ENCODE assay signal across 28 cellular contexts in the genomic region with DNA sequence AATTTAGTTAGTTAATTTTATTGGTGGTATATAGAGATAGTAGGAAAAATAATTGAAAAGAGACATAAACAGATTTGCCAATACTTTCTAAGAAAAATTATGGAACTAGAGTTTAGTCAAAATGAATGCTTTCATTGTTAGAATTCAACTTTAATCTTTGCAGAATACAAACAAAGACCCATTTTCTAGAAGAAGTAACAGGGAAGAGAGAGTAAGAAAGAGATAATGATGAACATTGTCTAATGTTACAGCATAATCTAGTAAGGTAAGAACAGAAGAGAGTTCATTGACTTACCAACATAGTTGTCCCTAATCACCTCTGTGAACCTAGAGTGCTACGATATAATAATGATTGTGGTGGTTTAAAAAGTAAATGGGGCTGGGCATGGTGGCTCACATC. TPM values are rescaled to one million over a fixed set of nuclear protein-coding genes. Genes with fewer than 3 reads are reported as not detected.
DNase-seq lines count a peak whose midpoint lies in the region; ATAC-seq, FAIRE-seq and TF ChIP-seq lines count a peak whose summit lies in the region.
"Had no signal": no experiment of that assay in that cellular context is flagged by ENCODE, and none has a peak within 500 bp of the region (broad histone marks: within the 10 kb centered on the region; RNA-seq: fewer than 3 reads in every experiment).

No MANE protein-coding gene starts in this region.

- no peak overlapping the region for H2AFZ ChIP-seq in HepG2 (ENCODE audit: low read length)
- no peak overlapping the region for H2AFZ ChIP-seq in H9 (ENCODE audit: low read length)
- H2AFZ ChIP-seq in osteoblast (ENCODE audit: low read length), result no peak overlapping the region

- H3K27me3 Mint-ChIP-seq in H9 (ENCODE audit: low read depth), result no peaks in the 10 kb centered on the region
- H3K27me3 Mint-ChIP-seq: CD4-positive, alpha-beta memory T cell; CD4-positive, CD25-positive, alpha-beta regulatory T cell had no signal

- POLR2A ChIA-PET in HepG2 (lab: Yijun Ruan, JAX), result no interaction called here

- TF ChIP-seq RAD21 in HepG2 (CRISPR knock-in tag; IDR thresholded peaks at IDR 0.05), result no peak

- no peak overlapping the region for H4K8ac ChIP-seq in H9 (replicated peaks; ENCODE audit: insufficient read length, low read depth, low read length)

- H3K27me3 ChIP-seq in HepG2 (ENCODE audit: control insufficient read depth in 1 of 2, insufficient read depth in 2 of 2, low read length in 2 of 2) (no peaks in the 10 kb centered on the region), right lobe of liver (no peaks in the 10 kb centered on the region), H9 (ENCODE audit: insufficient read depth, low read length) (no peaks in the 10 kb centered on the region), osteoblast (ENCODE audit: insufficient read depth, low read length) (no peaks in the 10 kb centered on the region), MG63 (no peaks in the 10 kb centered on the region)
- H3K27me3 ChIP-seq: BE2C, BLaER1 had no signal

- in situ Hi-C loops in HepG2 (cut with HindIII; ENCODE audit: extremely low pct_ligation_motif_present, low pct_unique_long_range_greater_than_20kb), result no loop called here
- in situ Hi-C loops in SK-MEL-5 (cut with HindIII; ENCODE audit: low pct_unique_long_range_greater_than_20kb, low sequenced_read_pairs), result no loop called here

- CTCF ChIA-PET in HepG2 (lab: Yijun Ruan, JAX; ENCODE audit: low intra/inter-chr PET ratio, low total read pairs), result no interaction called here

- H3K36me3 Mint-ChIP-seq in H9 (ENCODE audit: insufficient read depth in 1 of 3, low read depth in 3 of 3), result no peaks in the 10 kb centered on the region
- H3K36me3 Mint-ChIP-seq: CD14-positive monocyte; CD4-positive, alpha-beta memory T cell; CD4-positive, CD25-positive, alpha-beta regulatory T cell; CD8-positive, alpha-beta memory T cell had no signal

- H3K4ac ChIP-seq in H9 (ENCODE audit: low read depth, low read length), result no peak overlapping the region

- no peak overlapping the region for H3K4me3 ChIP-seq in HepG2 (replicated peaks in 1 of 3; ENCODE audit: insufficient read depth in 1 of 3, low read depth in 2 of 3, low read length in 3 of 3)
- no peak overlapping the region for H3K4me3 ChIP-seq in right lobe of liver
- no peak overlapping the region for H3K4me3 ChIP-seq in osteoblast (ENCODE audit: insufficient read depth, low read length)
- no peak overlapping the region for H3K4me3 ChIP-seq in MG63
- H3K4me3 ChIP-seq: A549, BLaER1 had no signal

- TF ChIP-seq POLR2A in HepG2 (IDR thresholded peaks at IDR 0.05; ENCODE audit: insufficient read depth in 1 of 2, low read depth in 2 of 2, low read length in 2 of 2) (no peak), right lobe of liver (IDR thresholded peaks at IDR 0.05) (no peak)

- H3K27ac Mint-ChIP-seq in H9, result peak overlapping the region in 2 of 3 experiments; percentile 44 to 59; a peak in 2 of 7 replicates
- H3K27ac Mint-ChIP-seq: CD14-positive monocyte; CD4-positive, alpha-beta memory T cell; CD4-positive, CD25-positive, alpha-beta regulatory T cell; CD8-positive, alpha-beta memory T cell had no signal

- H3K14ac ChIP-seq in H9 (ENCODE audit: insufficient read depth, low read length), result no peak overlapping the region

- intact Hi-C loops in HepG2 (cut with micrococcal nuclease; ENCODE audit: unreplicated experiment), result no loop called here
- intact Hi-C loops in right lobe of liver (cut with DNase I), result no loop called here

- H4K20me1 ChIP-seq in HepG2 (ENCODE audit: insufficient read depth, low read length) (no peaks in the 10 kb centered on the region), H9 (ENCODE audit: control insufficient read depth, insufficient read depth, insufficient read length) (no peaks in the 10 kb centered on the region), osteoblast (ENCODE audit: insufficient read depth, low read length) (no peaks in the 10 kb centered on the region)
- H4K20me1 ChIP-seq: BLaER1 had no signal

- H3K36me3 ChIP-seq in HepG2 (replicated peaks in 1 of 2; ENCODE audit: control insufficient read depth in 1 of 2, insufficient read depth in 2 of 2, low read length in 2 of 2), result no peaks in the 10 kb centered on the region
- H3K36me3 ChIP-seq in right lobe of liver, result no peaks in the 10 kb centered on the region
- no peaks in the 10 kb centered on the region for H3K36me3 ChIP-seq in osteoblast (ENCODE audit: insufficient read depth, low read length)
- no peaks in the 10 kb centered on the region for H3K36me3 ChIP-seq in MG63
- H3K36me3 ChIP-seq: BE2C, BLaER1 had no signal

- H3K23ac ChIP-seq in H9 (ENCODE audit: insufficient read length, low read depth, low read length), result no peak overlapping the region

- TF ChIP-seq EP300 in HepG2 (IDR thresholded peaks at IDR 0.05; ENCODE audit: low read depth in 2 of 2, low read length in 2 of 2), result no peak
- TF ChIP-seq EP300 in HepG2 (CRISPR knock-in tag; IDR thresholded peaks at IDR 0.05; ENCODE audit: borderline replicate concordance), result no peak

- H2AK5ac ChIP-seq in H9 (ENCODE audit: insufficient read length, low read length), result no peak overlapping the region

- no TSS peak for BruUV-seq in HepG2 (replicated peaks; lab: Mats Ljungman, UMichigan)

- no peaks in the 10 kb centered on the region for H3K23me2 ChIP-seq in H9 (ENCODE audit: insufficient read length, low read depth, low read length, poor library complexity, severe bottlenecking)

- no peak overlapping the region for H3T11ph ChIP-seq in H9 (ENCODE audit: low read length)

- no peak overlapping the region for H3K4me3 Mint-ChIP-seq in H9
- H3K4me3 Mint-ChIP-seq: CD14-positive monocyte; CD4-positive, CD25-positive, alpha-beta regulatory T cell; CD8-positive, alpha-beta memory T cell had no signal

- peaks cover 0 to 6% of the 10 kb centered on the region in 2 experiments; a peak in 2 of 5 replicates for H3K9me3 Mint-ChIP-seq in H9
- H3K9me3 Mint-ChIP-seq: CD4-positive, CD25-positive, alpha-beta regulatory T cell; CD8-positive, alpha-beta memory T cell had no signal

- no peak overlapping the region for H3K4me2 ChIP-seq in HepG2 (ENCODE audit: low read depth, low read length)
- H3K4me2 ChIP-seq in H9 (ENCODE audit: insufficient read depth, insufficient read length, low read length), result no peak overlapping the region
- H3K4me2 ChIP-seq in osteoblast (ENCODE audit: insufficient read depth, low read length), result no peak overlapping the region
- H3K4me2 ChIP-seq: A549 had no signal

- no peak for DNase-seq in HepG2 (ENCODE audit: low spot score)
- no peak for DNase-seq in right lobe of liver
- DNase-seq in H9, result no peak
- DNase-seq in SK-MEL-5 (ENCODE audit: low read depth, low spot score), result peak; percentile 65
- peak; percentile 13 for DNase-seq in osteoblast (ENCODE audit: insufficient read length, low spot score, missing footprints)
- DNase-seq in NCI-H526 (lab: John Stamatoyannopoulos, UW), result no peak
- no peak for DNase-seq in MG63
- DNase-seq: ACHN; BE2C; C1 segment of cervical spinal cord; Caco-2; Calu3; CD4-positive, alpha-beta memory T cell; CD4-positive, CD25-positive, alpha-beta regulatory T cell; CD8-positive, alpha-beta memory T cell; DMS79 treated with DMSO at 0.1 percent for 48 hours; GF-D8 had no signal

- no peak overlapping the region for H2BK120ac ChIP-seq in H9 (ENCODE audit: low read depth, low read length, poor library complexity, severe bottlenecking)

- H3K18ac ChIP-seq in H9 (ENCODE audit: insufficient read length, low read depth, low read length), result no peak overlapping the region

- 0 out of 4 replicates have a peak, but pooled peaks cover 0 to 3% of the 10 kb centered on the region in 2 experiments for H3K4me1 Mint-ChIP-seq in H9
- H3K4me1 Mint-ChIP-seq: CD14-positive monocyte; CD4-positive, alpha-beta memory T cell; CD4-positive, CD25-positive, alpha-beta regulatory T cell; CD8-positive, alpha-beta memory T cell had no signal

- no peak overlapping the region for H2BK15ac ChIP-seq in H9 (ENCODE audit: low read depth, low read length)

- TF ChIP-seq CTCF in HepG2 (CRISPR knock-in tag; IDR thresholded peaks at IDR 0.05) (no peak), right lobe of liver (IDR thresholded peaks at IDR 0.05) (no peak), H9 (conservative IDR thresholded peaks at IDR 0.05) (no peak), osteoblast (IDR thresholded peaks at IDR 0.05; ENCODE audit: extremely low read depth, low read depth, low read length) (no peak)

- H3K56ac ChIP-seq in H9 (ENCODE audit: insufficient read length, low read depth, low read length), result no peak overlapping the region

- no peak overlapping the region for H4K5ac ChIP-seq in H9 (ENCODE audit: insufficient read length, low read depth, low read length)

- H4K91ac ChIP-seq in H9 (ENCODE audit: insufficient read length, low read depth, low read length), result no peak overlapping the region

- ATAC-seq in HepG2, result peak; percentile 41; the same call in 1 of the 3 replicates
- ATAC-seq in right lobe of liver, result no peak
- ATAC-seq in GM21390 (IDR thresholded peaks at IDR 0.05; ENCODE audit: unreplicated experiment), result no peak
- ATAC-seq: A549 had no signal

- no peak overlapping the region for H3K27ac ChIP-seq in HepG2 (ENCODE audit: extremely low read length, insufficient read depth, low read length)
- H3K27ac ChIP-seq in right lobe of liver, result no peak overlapping the region
- H3K27ac ChIP-seq in H9 (ENCODE audit: insufficient read length, low read depth, low read length), result no peak overlapping the region
- no peak overlapping the region for H3K27ac ChIP-seq in osteoblast (ENCODE audit: low read depth, low read length)
- H3K27ac ChIP-seq: 22Rv1, A549, BLaER1 had no signal

- H3K79me1 ChIP-seq in H9 (ENCODE audit: insufficient read depth, low read depth, low read length, poor library complexity, severe bottlenecking), result no peaks in the 10 kb centered on the region

- no peak overlapping the region for H2BK20ac ChIP-seq in H9 (ENCODE audit: low read depth, low read length, poor library complexity, severe bottlenecking)

- H3K9me3 ChIP-seq in HepG2 (ENCODE audit: low read length) (no peaks in the 10 kb centered on the region), right lobe of liver (no peaks in the 10 kb centered on the region), H9 (ENCODE audit: control insufficient read depth, low read depth, low read length) (no peaks in the 10 kb centered on the region), osteoblast (ENCODE audit: low read depth, low read length) (no peaks in the 10 kb centered on the region), MG63 (no peaks in the 10 kb centered on the region; the same call in 1 of the 2 replicates)
- H3K9me3 ChIP-seq: A549, BE2C, BLaER1, Caco-2 had no signal

- H2BK5ac ChIP-seq in H9 (ENCODE audit: insufficient read length, low read length), result no peak overlapping the region

- peaks cover 14% of the 10 kb centered on the region for H3K4me1 ChIP-seq in HepG2 (ENCODE audit: insufficient read depth, low read length)
- H3K4me1 ChIP-seq in right lobe of liver, result no peaks in the 10 kb centered on the region
- no peaks in the 10 kb centered on the region for H3K4me1 ChIP-seq in H9 (ENCODE audit: insufficient read depth, low read length)
- H3K4me1 ChIP-seq in osteoblast (ENCODE audit: insufficient read depth, low read length), result peaks cover 4% of the 10 kb centered on the region
- H3K4me1 ChIP-seq: A549, BE2C, Caco-2 had no signal

- H3K79me2 ChIP-seq in HepG2 (ENCODE audit: insufficient read depth, low read length) (peaks cover 2% of the 10 kb centered on the region), H9 (ENCODE audit: insufficient read depth, low read length) (no peaks in the 10 kb centered on the region), osteoblast (ENCODE audit: insufficient read depth, low read length) (no peaks in the 10 kb centered on the region)

- no peak for FAIRE-seq in HepG2 (lab: Jason Lieb, UNC)
- FAIRE-seq: A549, D721Med, G401.6, GM12891, GM19239 had no signal

- H3K9ac ChIP-seq in HepG2 (ENCODE audit: insufficient read depth, low read depth, low read length), result no peak overlapping the region
- H3K9ac ChIP-seq in H9 (ENCODE audit: extremely low read depth, insufficient read length, low read length), result no peak overlapping the region
- H3K9ac ChIP-seq: BLaER1 had no signal

- WGBS in HepG2 (ENCODE audit: low lambda C conversion rate), result 55% methylated on average over 1 of the region's 1 CpG
- WGBS in right lobe of liver (ENCODE audit: insufficient coverage, low coverage, low lambda C conversion rate, missing lambda C conversion rate), result 80% methylated on average over 1 of the region's 1 CpG
- WGBS in H9 (ENCODE audit: extremely low coverage, insufficient read length, low lambda C conversion rate), result no CpG with 5 or more reads among the region's 1 CpG

- H2BK12ac ChIP-seq in H9 (ENCODE audit: insufficient read length, low read depth, low read length), result no peak overlapping the region

RNA-seq across cellular contexts. Expression of a gene that starts 23.7 kb away (rescaled TPM):
- total RNA-seq in HepG2 (2016; rRNA removed; fragmentation: Illumina TruSeq; extraction: Trizol) (19.6 and 39.4 TPM in 2 replicates), right lobe of liver (not detected), H9 (2021) (0.13 and 0.18 TPM in 2 replicates), osteoblast (0.59 and 0.72 TPM in 2 replicates)
- 2.4 and 3.5 TPM in 2 replicates for total RNA-seq in HepG2 (2016; cell fraction: cytosol; rRNA removed; fragmentation: Illumina TruSeq; extraction: Trizol; ENCODE audit: low read depth)
- 19.3 and 35.5 TPM in 2 replicates for total RNA-seq in HepG2 (2016; cell fraction: insoluble cytoplasmic fraction; rRNA removed; fragmentation: Illumina TruSeq; extraction: Trizol)
- 5.8 and 8.3 TPM in 2 replicates for total RNA-seq in HepG2 (2016; cell fraction: membrane; rRNA removed; fragmentation: Illumina TruSeq; extraction: Trizol)
- total RNA-seq in HepG2 (2016; cell fraction: nucleus; rRNA removed; fragmentation: Illumina TruSeq; extraction: Trizol), result 141 and 149 TPM in 2 replicates
- polyA plus RNA-seq in HepG2 (2011; rRNA removed), result 14.9 and 19.9 TPM in 2 replicates
- polyA plus RNA-seq in HepG2 (2011; cell fraction: cytosol; rRNA removed), result 2.7 and 3.9 TPM in 2 replicates
- polyA plus RNA-seq in HepG2 (2011; cell fraction: nucleus; rRNA removed), result 47.7 and 48.1 TPM in 2 replicates
- 15.2 and 31.7 TPM in 2 replicates for polyA plus RNA-seq in HepG2 (2012)
- polyA plus RNA-seq in HepG2 (2016; cell fraction: cytosol; fragmentation: Illumina TruSeq; extraction: Trizol; ENCODE audit: low read depth), result 0.17 and 0.38 TPM in 2 replicates
- 6.1 and 6.6 TPM in 2 replicates for polyA plus RNA-seq in HepG2 (2016; cell fraction: insoluble cytoplasmic fraction; fragmentation: Illumina TruSeq; extraction: Trizol; ENCODE audit: low read depth)
- polyA plus RNA-seq in HepG2 (2016; cell fraction: membrane; fragmentation: Illumina TruSeq; extraction: Trizol; ENCODE audit: low read depth), result 0.72 and 1.3 TPM in 2 replicates
- polyA plus RNA-seq in HepG2 (2016; cell fraction: nucleus; fragmentation: Illumina TruSeq; extraction: Trizol; ENCODE audit: insufficient read depth, low read depth), result 138 and 145 TPM in 2 replicates
- 0.14 and 28.2 TPM in 2 replicates for polyA minus RNA-seq in HepG2 (2011; rRNA and poly(A)+ RNA removed; ENCODE audit: low replicate concordance)
- polyA minus RNA-seq in HepG2 (2011; cell fraction: cytosol; rRNA and poly(A)+ RNA removed), result 7.8 and 8.3 TPM in 2 replicates
- 174 and 195 TPM in 2 replicates for polyA minus RNA-seq in HepG2 (2011; cell fraction: nucleus; rRNA and poly(A)+ RNA removed)
- 0.48 and 0.77 TPM in 2 replicates for total RNA-seq in SK-MEL-5 (2014; rRNA removed; shearing (Covaris generic))
- 0.31 and 0.43 TPM in 2 replicates for polyA plus RNA-seq in SK-MEL-5 (2015; cell fraction: cytosol; rRNA removed)
- polyA plus RNA-seq in SK-MEL-5 (2015; cell fraction: nucleus; rRNA removed), result 7.2 and 13.3 TPM in 2 replicates
- not detected in 2 replicates for total RNA-seq in MG63 (2014; rRNA removed; shearing (Covaris generic); ENCODE audit: low replicate concordance)
- total RNA-seq: A172; Caco-2; Calu3; CD4-positive, alpha-beta memory T cell; CD4-positive, CD25-positive, alpha-beta regulatory T cell; CD8-positive, alpha-beta memory T cell had no signal
- polyA plus RNA-seq: A549; AG04450; CD14-positive monocyte; CD4-positive, alpha-beta memory T cell; CD4-positive, CD25-positive, alpha-beta regulatory T cell; CD8-positive, alpha-beta memory T cell had no signal

Comparison
In these comparisons a context has a peak if more than half of its experiments do, and no peak if none do; other contexts are left out.
1. DNase-seq: peak in SK-MEL-5 (single experiment) and osteoblast (single experiment); none in HepG2 (single experiment), right lobe of liver (0 of 3), H9 (single experiment), NCI-H526 (0 of 2) and MG63 (single experiment).